Comparison of ENCODE assay signal across 1 cellular context in the genomic region with DNA sequence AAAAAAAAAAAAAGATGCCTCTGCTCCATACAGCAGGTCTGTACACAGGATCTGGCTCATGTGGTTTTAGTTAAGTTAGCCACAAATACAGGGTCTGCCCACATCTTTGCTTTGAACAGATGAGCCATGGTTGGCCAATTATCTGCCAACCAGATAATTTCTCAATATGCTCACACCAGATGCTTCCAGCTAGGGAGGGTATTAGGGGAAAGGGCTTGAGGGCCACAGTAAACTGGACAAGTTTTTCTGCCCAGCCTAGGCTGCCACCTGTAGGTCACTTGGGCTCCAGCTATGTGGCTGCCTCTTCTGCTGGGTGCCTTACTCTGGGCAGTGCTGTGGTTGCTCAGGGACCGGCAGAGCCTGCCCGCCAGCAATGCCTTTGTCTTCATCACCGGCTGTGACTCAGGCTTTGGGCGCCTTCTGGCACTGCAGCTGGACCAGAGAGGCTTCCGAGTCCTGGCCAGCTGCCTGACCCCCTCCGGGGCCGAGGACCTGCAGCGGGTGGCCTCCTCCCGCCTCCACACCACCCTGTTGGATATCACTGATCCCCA.
TF ChIP-seq lines count a peak whose summit lies in the region.

No MANE protein-coding gene starts in this region.

TF ChIP-seq in HepG2, 621 proteins besides CTCF, POLR2A, EP300 and RAD21 (continued from another document and continues in another):
- TF ChIP-seq, protein P1, sequence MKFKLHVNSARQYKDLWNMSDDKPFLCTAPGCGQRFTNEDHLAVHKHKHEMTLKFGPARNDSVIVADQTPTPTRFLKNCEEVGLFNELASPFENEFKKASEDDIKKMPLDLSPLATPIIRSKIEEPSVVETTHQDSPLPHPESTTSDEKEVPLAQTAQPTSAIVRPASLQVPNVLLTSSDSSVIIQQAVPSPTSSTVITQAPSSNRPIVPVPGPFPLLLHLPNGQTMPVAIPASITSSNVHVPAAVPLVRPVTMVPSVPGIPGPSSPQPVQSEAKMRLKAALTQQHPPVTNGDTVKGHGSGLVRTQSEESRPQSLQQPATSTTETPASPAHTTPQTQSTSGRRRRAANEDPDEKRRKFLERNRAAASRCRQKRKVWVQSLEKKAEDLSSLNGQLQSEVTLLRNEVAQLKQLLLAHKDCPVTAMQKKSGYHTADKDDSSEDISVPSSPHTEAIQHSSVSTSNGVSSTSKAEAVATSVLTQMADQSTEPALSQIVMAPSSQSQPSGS (CRISPR knock-in tag; IDR thresholded peaks at IDR 0.05): no peak
- peak; percentile 61 for TF ChIP-seq ZNF331 (CRISPR knock-in tag; IDR thresholded peaks at IDR 0.05)
- TF ChIP-seq, protein P2, sequence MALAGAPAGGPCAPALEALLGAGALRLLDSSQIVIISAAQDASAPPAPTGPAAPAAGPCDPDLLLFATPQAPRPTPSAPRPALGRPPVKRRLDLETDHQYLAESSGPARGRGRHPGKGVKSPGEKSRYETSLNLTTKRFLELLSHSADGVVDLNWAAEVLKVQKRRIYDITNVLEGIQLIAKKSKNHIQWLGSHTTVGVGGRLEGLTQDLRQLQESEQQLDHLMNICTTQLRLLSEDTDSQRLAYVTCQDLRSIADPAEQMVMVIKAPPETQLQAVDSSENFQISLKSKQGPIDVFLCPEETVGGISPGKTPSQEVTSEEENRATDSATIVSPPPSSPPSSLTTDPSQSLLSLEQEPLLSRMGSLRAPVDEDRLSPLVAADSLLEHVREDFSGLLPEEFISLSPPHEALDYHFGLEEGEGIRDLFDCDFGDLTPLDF (CRISPR knock-in tag; IDR thresholded peaks at IDR 0.05): no peak
- peak; percentile 21; the same call in 1 of the 2 replicates for TF ChIP-seq RXRA (CRISPR knock-in tag; IDR thresholded peaks at IDR 0.05)
- TF ChIP-seq, protein P3, sequence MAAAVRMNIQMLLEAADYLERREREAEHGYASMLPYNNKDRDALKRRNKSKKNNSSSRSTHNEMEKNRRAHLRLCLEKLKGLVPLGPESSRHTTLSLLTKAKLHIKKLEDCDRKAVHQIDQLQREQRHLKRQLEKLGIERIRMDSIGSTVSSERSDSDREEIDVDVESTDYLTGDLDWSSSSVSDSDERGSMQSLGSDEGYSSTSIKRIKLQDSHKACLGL (CRISPR knock-in tag; IDR thresholded peaks at IDR 0.05): no peak
- no peak for TF ChIP-seq ZNF83 (CRISPR knock-in tag; IDR thresholded peaks at IDR 0.05; ENCODE audit: borderline replicate concordance)
- 0 out of 2 replicates have a peak, but pooled peaks have one; percentile 21 for TF ChIP-seq ZNF263 (CRISPR knock-in tag; IDR thresholded peaks at IDR 0.05)
- TF ChIP-seq, protein P4, sequence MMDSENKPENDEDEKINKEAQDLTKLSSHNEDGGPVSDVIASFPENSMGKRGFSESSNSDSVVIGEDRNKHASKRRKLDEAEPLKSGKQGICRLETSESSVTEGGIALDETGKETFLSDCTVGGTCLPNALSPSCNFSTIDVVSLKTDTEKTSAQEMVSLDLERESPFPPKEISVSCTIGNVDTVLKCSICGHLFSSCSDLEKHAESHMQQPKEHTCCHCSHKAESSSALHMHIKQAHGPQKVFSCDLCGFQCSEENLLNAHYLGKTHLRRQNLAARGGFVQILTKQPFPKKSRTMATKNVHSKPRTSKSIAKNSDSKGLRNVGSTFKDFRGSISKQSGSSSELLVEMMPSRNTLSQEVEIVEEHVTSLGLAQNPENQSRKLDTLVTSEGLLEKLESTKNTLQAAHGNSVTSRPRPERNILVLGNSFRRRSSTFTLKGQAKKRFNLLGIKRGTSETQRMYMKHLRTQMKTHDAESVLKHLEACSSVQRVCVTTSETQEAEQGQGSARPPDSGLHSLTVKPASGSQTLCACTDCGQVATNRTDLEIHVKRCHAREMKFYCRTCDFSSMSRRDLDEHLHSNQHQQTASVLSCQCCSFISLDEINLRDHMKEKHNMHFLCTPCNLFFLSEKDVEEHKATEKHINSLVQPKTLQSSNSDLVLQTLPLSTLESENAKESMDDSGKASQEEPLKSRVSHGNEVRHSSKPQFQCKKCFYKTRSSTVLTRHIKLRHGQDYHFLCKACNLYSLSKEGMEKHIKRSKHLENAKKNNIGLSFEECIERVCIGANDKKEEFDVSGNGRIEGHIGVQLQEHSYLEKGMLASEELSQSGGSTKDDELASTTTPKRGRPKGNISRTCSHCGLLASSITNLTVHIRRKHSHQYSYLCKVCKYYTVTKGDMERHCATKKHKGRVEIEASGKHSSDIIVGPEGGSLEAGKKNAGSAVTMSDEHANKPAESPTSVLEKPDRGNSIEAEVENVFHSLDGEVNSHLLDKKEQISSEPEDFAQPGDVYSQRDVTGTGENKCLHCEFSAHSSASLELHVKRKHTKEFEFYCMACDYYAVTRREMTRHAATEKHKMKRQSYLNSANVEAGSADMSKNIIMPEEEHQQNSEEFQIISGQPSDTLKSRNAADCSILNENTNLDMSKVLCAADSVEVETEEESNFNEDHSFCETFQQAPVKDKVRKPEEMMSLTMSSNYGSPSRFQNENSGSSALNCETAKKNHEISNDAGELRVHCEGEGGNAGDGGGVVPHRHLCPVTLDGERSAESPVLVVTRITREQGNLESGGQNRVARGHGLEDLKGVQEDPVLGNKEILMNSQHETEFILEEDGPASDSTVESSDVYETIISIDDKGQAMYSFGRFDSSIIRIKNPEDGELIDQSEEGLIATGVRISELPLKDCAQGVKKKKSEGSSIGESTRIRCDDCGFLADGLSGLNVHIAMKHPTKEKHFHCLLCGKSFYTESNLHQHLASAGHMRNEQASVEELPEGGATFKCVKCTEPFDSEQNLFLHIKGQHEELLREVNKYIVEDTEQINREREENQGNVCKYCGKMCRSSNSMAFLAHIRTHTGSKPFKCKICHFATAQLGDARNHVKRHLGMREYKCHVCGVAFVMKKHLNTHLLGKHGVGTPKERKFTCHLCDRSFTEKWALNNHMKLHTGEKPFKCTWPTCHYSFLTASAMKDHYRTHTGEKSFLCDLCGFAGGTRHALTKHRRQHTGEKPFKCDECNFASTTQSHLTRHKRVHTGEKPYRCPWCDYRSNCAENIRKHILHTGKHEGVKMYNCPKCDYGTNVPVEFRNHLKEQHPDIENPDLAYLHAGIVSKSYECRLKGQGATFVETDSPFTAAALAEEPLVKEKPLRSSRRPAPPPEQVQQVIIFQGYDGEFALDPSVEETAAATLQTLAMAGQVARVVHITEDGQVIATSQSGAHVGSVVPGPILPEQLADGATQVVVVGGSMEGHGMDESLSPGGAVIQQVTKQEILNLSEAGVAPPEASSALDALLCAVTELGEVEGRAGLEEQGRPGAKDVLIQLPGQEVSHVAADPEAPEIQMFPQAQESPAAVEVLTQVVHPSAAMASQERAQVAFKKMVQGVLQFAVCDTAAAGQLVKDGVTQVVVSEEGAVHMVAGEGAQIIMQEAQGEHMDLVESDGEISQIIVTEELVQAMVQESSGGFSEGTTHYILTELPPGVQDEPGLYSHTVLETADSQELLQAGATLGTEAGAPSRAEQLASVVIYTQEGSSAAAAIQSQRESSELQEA (CRISPR knock-in tag; IDR thresholded peaks at IDR 0.05; ENCODE audit: not compliant biosample characterization): peak; percentile 26
- no peak for TF ChIP-seq PRPF4 (IDR thresholded peaks at IDR 0.05; ENCODE audit: low read depth, low read length, poor library complexity, severe bottlenecking)
- no peak for TF ChIP-seq ZNF780A (CRISPR knock-in tag; IDR thresholded peaks at IDR 0.05)
- no peak for TF ChIP-seq MXI1 (IDR thresholded peaks at IDR 0.05; ENCODE audit: borderline replicate concordance, low read depth, low read length)
- TF ChIP-seq REXO4 (CRISPR knock-in tag; IDR thresholded peaks at IDR 0.05; ENCODE audit: borderline replicate concordance): no peak
- TF ChIP-seq, protein P5, sequence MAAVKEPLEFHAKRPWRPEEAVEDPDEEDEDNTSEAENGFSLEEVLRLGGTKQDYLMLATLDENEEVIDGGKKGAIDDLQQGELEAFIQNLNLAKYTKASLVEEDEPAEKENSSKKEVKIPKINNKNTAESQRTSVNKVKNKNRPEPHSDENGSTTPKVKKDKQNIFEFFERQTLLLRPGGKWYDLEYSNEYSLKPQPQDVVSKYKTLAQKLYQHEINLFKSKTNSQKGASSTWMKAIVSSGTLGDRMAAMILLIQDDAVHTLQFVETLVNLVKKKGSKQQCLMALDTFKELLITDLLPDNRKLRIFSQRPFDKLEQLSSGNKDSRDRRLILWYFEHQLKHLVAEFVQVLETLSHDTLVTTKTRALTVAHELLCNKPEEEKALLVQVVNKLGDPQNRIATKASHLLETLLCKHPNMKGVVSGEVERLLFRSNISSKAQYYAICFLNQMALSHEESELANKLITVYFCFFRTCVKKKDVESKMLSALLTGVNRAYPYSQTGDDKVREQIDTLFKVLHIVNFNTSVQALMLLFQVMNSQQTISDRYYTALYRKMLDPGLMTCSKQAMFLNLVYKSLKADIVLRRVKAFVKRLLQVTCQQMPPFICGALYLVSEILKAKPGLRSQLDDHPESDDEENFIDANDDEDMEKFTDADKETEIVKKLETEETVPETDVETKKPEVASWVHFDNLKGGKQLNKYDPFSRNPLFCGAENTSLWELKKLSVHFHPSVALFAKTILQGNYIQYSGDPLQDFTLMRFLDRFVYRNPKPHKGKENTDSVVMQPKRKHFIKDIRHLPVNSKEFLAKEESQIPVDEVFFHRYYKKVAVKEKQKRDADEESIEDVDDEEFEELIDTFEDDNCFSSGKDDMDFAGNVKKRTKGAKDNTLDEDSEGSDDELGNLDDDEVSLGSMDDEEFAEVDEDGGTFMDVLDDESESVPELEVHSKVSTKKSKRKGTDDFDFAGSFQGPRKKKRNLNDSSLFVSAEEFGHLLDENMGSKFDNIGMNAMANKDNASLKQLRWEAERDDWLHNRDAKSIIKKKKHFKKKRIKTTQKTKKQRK (IDR thresholded peaks at IDR 0.05; ENCODE audit: low read length): no peak
- peak; percentile 18; the same call in 1 of the 2 replicates for TF ChIP-seq GABPB1 (CRISPR knock-in tag; IDR thresholded peaks at IDR 0.05)
- peak; percentile 66 for TF ChIP-seq SMC3 (IDR thresholded peaks at IDR 0.05; ENCODE audit: low read length)
- TF ChIP-seq ZNF792 (CRISPR knock-in tag; IDR thresholded peaks at IDR 0.05): 0 out of 2 replicates have a peak, but pooled peaks have one; percentile 26
- peak; percentile 34 for TF ChIP-seq XRCC5 (optimal IDR thresholded peaks at IDR 0.05; ENCODE audit: low read length)
- TF ChIP-seq HOXA5 (CRISPR knock-in tag; IDR thresholded peaks at IDR 0.05): no peak
- TF ChIP-seq IRF2 (CRISPR knock-in tag; IDR thresholded peaks at IDR 0.05): peak; percentile 31; the same call in 1 of the 2 replicates
- no peak for TF ChIP-seq HOXA9 (CRISPR knock-in tag; IDR thresholded peaks at IDR 0.05; ENCODE audit: borderline replicate concordance)
- TF ChIP-seq CBX5 (CRISPR knock-in tag; IDR thresholded peaks at IDR 0.05; ENCODE audit: borderline replicate concordance): 0 out of 2 replicates have a peak, but pooled peaks have one; percentile 23
- TF ChIP-seq ZNF460 (CRISPR knock-in tag; IDR thresholded peaks at IDR 0.05; ENCODE audit: borderline replicate concordance): no peak
- TF ChIP-seq, protein P6, sequence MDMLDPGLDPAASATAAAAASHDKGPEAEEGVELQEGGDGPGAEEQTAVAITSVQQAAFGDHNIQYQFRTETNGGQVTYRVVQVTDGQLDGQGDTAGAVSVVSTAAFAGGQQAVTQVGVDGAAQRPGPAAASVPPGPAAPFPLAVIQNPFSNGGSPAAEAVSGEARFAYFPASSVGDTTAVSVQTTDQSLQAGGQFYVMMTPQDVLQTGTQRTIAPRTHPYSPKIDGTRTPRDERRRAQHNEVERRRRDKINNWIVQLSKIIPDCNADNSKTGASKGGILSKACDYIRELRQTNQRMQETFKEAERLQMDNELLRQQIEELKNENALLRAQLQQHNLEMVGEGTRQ (IDR thresholded peaks at IDR 0.05; ENCODE audit: low read depth, low read length): no peak
- TF ChIP-seq, protein P6 (CRISPR knock-in tag; IDR thresholded peaks at IDR 0.05; ENCODE audit: borderline replicate concordance): no peak
- TF ChIP-seq, protein P7, sequence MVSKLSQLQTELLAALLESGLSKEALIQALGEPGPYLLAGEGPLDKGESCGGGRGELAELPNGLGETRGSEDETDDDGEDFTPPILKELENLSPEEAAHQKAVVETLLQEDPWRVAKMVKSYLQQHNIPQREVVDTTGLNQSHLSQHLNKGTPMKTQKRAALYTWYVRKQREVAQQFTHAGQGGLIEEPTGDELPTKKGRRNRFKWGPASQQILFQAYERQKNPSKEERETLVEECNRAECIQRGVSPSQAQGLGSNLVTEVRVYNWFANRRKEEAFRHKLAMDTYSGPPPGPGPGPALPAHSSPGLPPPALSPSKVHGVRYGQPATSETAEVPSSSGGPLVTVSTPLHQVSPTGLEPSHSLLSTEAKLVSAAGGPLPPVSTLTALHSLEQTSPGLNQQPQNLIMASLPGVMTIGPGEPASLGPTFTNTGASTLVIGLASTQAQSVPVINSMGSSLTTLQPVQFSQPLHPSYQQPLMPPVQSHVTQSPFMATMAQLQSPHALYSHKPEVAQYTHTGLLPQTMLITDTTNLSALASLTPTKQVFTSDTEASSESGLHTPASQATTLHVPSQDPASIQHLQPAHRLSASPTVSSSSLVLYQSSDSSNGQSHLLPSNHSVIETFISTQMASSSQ (IDR thresholded peaks at IDR 0.05; ENCODE audit: low read depth): no peak
- TF ChIP-seq, protein P7 (CRISPR knock-in tag; IDR thresholded peaks at IDR 0.05; ENCODE audit: borderline replicate concordance): 0 out of 2 replicates have a peak, but pooled peaks have one; percentile 22
- TF ChIP-seq ZSCAN12 (CRISPR knock-in tag; IDR thresholded peaks at IDR 0.05): no peak
- TF ChIP-seq ZNF614 (CRISPR knock-in tag; IDR thresholded peaks at IDR 0.05; ENCODE audit: borderline replicate concordance): peak; percentile 58; the same call in 1 of the 2 replicates
